ENCODE assay signal across 13 cellular contexts in the genomic region with DNA sequence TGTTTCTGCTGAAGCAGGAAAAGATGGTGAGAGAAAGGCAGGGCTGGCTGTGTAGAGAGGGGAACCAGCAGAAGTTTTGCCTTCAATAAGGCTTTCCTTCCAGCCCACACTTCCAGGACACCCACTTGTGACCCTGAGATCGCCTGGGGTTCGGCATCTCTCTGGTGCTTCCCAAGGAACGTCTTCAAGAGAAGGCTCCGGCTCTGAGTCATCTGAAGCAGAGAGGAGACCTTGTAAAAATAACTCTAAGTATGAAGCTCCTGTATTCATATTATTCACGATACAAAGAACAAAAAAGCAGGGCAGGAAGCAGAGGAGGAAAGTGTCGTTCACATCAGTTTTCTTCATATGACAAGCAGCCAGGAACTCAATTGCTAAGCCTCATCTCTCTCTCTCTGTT.
DNase-seq lines count a peak whose midpoint lies in the region; ATAC-seq and TF ChIP-seq lines count a peak whose summit lies in the region.
"Had no signal": no experiment of that assay in that cellular context is flagged by ENCODE, and none has a peak within 500 bp of the region (broad histone marks: within the 10 kb centered on the region; RNA-seq: fewer than 3 reads in every experiment).

No MANE protein-coding gene starts in this region.

- CTCF ChIA-PET in activated naive CD4-positive, alpha-beta T cell treated with anti-CD3 and anti-CD28 coated beads for 36 hours (lab: Charles Lee), result no interaction called here
- CTCF ChIA-PET in activated naive CD4-positive, alpha-beta T cell treated with anti-CD3 and anti-CD28 coated beads, Interleukin-2, amount 10 ng/mL, durations not matched to agents 7 days and 5 days (lab: Charles Lee), result interaction anchor here (1.2 to 1.9 kb wide), 2 partner anchors 8 to 10 kb away, joined by 4 read pairs; no protein-coding TSS in a partner anchor
- CTCF ChIA-PET in WTC11 (lab: Charles Lee), result interaction anchor here (1.0 to 2.4 kb wide), 2 partner anchors 9 to 234 kb away, joined by 4 to 8 read pairs; no protein-coding TSS in a partner anchor

- H3K9me3 Mint-ChIP-seq in activated naive CD4-positive, alpha-beta T cell treated with anti-CD3 and anti-CD28 coated beads for 36 hours, result no peaks in the 10 kb centered on the region
- no peaks in the 10 kb centered on the region for H3K9me3 Mint-ChIP-seq in activated naive CD4-positive, alpha-beta T cell treated with anti-CD3 and anti-CD28 coated beads, Interleukin-2, amount 10 ng/mL, durations not matched to agents 7 days and 5 days
- peaks cover 2% of the 10 kb centered on the region; the same call in 1 of the 2 replicates for H3K9me3 Mint-ChIP-seq in WTC11
- H3K9me3 Mint-ChIP-seq: activated naive CD8-positive, alpha-beta T cell treated with anti-CD3 and anti-CD28 coated beads for 36 hours; memory B cell had no signal

- intact Hi-C loops in activated naive CD4-positive, alpha-beta T cell treated with anti-CD3 and anti-CD28 coated beads for 36 hours (cut with micrococcal nuclease), result loop anchor here (2.0 kb wide), 1 partner anchor 26 kb away; no protein-coding TSS in a partner anchor
- intact Hi-C loops in head of caudate nucleus (cut with DNase I), result no loop called here

- H3K4me1 Mint-ChIP-seq in activated naive CD4-positive, alpha-beta T cell treated with anti-CD3 and anti-CD28 coated beads for 36 hours (ENCODE audit: low read depth), result peaks cover 47% of the 10 kb centered on the region
- H3K4me1 Mint-ChIP-seq in activated naive CD4-positive, alpha-beta T cell treated with anti-CD3 and anti-CD28 coated beads, Interleukin-2, amount 10 ng/mL, durations not matched to agents 7 days and 5 days, result peaks cover 5% of the 10 kb centered on the region
- H3K4me1 Mint-ChIP-seq in WTC11, result peaks cover 40% of the 10 kb centered on the region

- ATAC-seq in WTC11, result no peak
- ATAC-seq in HG02840 (IDR thresholded peaks at IDR 0.05; ENCODE audit: low FRiP score, unreplicated experiment), result no peak

- no peak overlapping the region for H3K9ac ChIP-seq in subcutaneous abdominal adipose tissue (ENCODE audit: low read length in 5 of 5)

- H3K27ac Mint-ChIP-seq in activated naive CD4-positive, alpha-beta T cell treated with anti-CD3 and anti-CD28 coated beads for 36 hours, result peak overlapping the region; percentile 25
- no peak overlapping the region for H3K27ac Mint-ChIP-seq in activated naive CD4-positive, alpha-beta T cell treated with anti-CD3 and anti-CD28 coated beads, Interleukin-2, amount 10 ng/mL, durations not matched to agents 7 days and 5 days
- peak overlapping the region; percentile 17; the same call in 1 of the 2 replicates for H3K27ac Mint-ChIP-seq in WTC11
- H3K27ac Mint-ChIP-seq: activated naive CD8-positive, alpha-beta T cell treated with anti-CD3 and anti-CD28 coated beads for 36 hours; memory B cell had no signal

- no peak overlapping the region for H3K4me3 ChIP-seq in subcutaneous abdominal adipose tissue (ENCODE audit: low read depth in 1 of 5, low read length in 5 of 5)
- H3K4me3 ChIP-seq in HAP-1, result no peak overlapping the region

- DNase-seq in activated naive CD4-positive, alpha-beta T cell treated with anti-CD3 and anti-CD28 coated beads for 36 hours, result peak; percentile 38
- DNase-seq in activated naive CD4-positive, alpha-beta T cell treated with anti-CD3 and anti-CD28 coated beads, Interleukin-2, amount 10 ng/mL, durations not matched to agents 7 days and 5 days, result no peak
- DNase-seq in WTC11 (ENCODE audit: low spot score), result no peak
- DNase-seq in head of caudate nucleus, result peak; percentile 17 to 91 (median 62)
- no peak for DNase-seq in HAP-1 (ENCODE audit: low spot score in 2 of 2)
- DNase-seq in DMS 273 treated with DMSO at 0.1 percent for 48 hours (lab: John Stamatoyannopoulos, UW), result no peak
- DNase-seq: activated naive CD8-positive, alpha-beta T cell treated with anti-CD3 and anti-CD28 coated beads for 36 hours; AML-193; NCI-H69; T1000 had no signal

- POLR2A ChIA-PET in WTC11 (lab: Charles Lee), result no interaction called here

- in situ Hi-C loops in HAP-1 (cut with MboI; ENCODE audit: low sequenced_read_pairs), result no loop called here

- H3K27ac ChIP-seq in subcutaneous abdominal adipose tissue (ENCODE audit: low read depth, low read length), result peak overlapping the region; percentile 30

- H3K4me1 ChIP-seq in subcutaneous abdominal adipose tissue (ENCODE audit: control insufficient read depth in 5 of 5, insufficient read depth in 5 of 5, low read length in 5 of 5) (peaks cover 2 to 45% (median 24%) of the 10 kb centered on the region in 5 donors), HAP-1 (peaks cover 19% of the 10 kb centered on the region)

- no peaks in the 10 kb centered on the region for H3K9me3 ChIP-seq in subcutaneous abdominal adipose tissue (ENCODE audit: control insufficient read depth in 5 of 5, low read length in 5 of 5)
- H3K9me3 ChIP-seq in HAP-1, result no peaks in the 10 kb centered on the region

- H3K27me3 Mint-ChIP-seq in activated naive CD4-positive, alpha-beta T cell treated with anti-CD3 and anti-CD28 coated beads for 36 hours (ENCODE audit: low read depth), result no peaks in the 10 kb centered on the region
- H3K27me3 Mint-ChIP-seq in activated naive CD4-positive, alpha-beta T cell treated with anti-CD3 and anti-CD28 coated beads, Interleukin-2, amount 10 ng/mL, durations not matched to agents 7 days and 5 days, result no peaks in the 10 kb centered on the region
- H3K27me3 Mint-ChIP-seq in WTC11 (ENCODE audit: low read depth), result no peaks in the 10 kb centered on the region
- H3K27me3 Mint-ChIP-seq: activated naive CD8-positive, alpha-beta T cell treated with anti-CD3 and anti-CD28 coated beads for 36 hours; memory B cell had no signal

- no peak overlapping the region for H3K4me3 Mint-ChIP-seq in activated naive CD4-positive, alpha-beta T cell treated with anti-CD3 and anti-CD28 coated beads for 36 hours
- no peak overlapping the region for H3K4me3 Mint-ChIP-seq in activated naive CD4-positive, alpha-beta T cell treated with anti-CD3 and anti-CD28 coated beads, Interleukin-2, amount 10 ng/mL, durations not matched to agents 7 days and 5 days
- H3K4me3 Mint-ChIP-seq in WTC11, result no peak overlapping the region
- H3K4me3 Mint-ChIP-seq: activated naive CD8-positive, alpha-beta T cell treated with anti-CD3 and anti-CD28 coated beads for 36 hours; memory B cell had no signal

- H3K27me3 ChIP-seq in subcutaneous abdominal adipose tissue (ENCODE audit: control insufficient read depth in 5 of 5, insufficient read depth in 4 of 5, low read length in 5 of 5), result no peaks in the 10 kb centered on the region
- H3K27me3 ChIP-seq in HAP-1 (ENCODE audit: low read depth), result no peaks in the 10 kb centered on the region

- H3K36me3 Mint-ChIP-seq in activated naive CD4-positive, alpha-beta T cell treated with anti-CD3 and anti-CD28 coated beads for 36 hours (ENCODE audit: low read depth), result no peaks in the 10 kb centered on the region
- H3K36me3 Mint-ChIP-seq in activated naive CD4-positive, alpha-beta T cell treated with anti-CD3 and anti-CD28 coated beads, Interleukin-2, amount 10 ng/mL, durations not matched to agents 7 days and 5 days, result no peaks in the 10 kb centered on the region
- no peaks in the 10 kb centered on the region for H3K36me3 Mint-ChIP-seq in WTC11
- H3K36me3 Mint-ChIP-seq: activated naive CD8-positive, alpha-beta T cell treated with anti-CD3 and anti-CD28 coated beads for 36 hours had no signal

- TF ChIP-seq CTCF in WTC11 (IDR thresholded peaks at IDR 0.05), result no peak

- H3K36me3 ChIP-seq in subcutaneous abdominal adipose tissue (ENCODE audit: control insufficient read depth in 5 of 5, insufficient read depth in 5 of 5, low read length in 5 of 5) (no peaks in the 10 kb centered on the region), HAP-1 (replicated peaks) (no peaks in the 10 kb centered on the region)

TF ChIP-seq in WTC11, 78 proteins besides CTCF, POLR2A, EP300 and RAD21 (continues in another document):
- TF ChIP-seq TEAD4 (CRISPR knock-in tag; IDR thresholded peaks at IDR 0.05) (no peak), MXD4 (CRISPR knock-in tag; IDR thresholded peaks at IDR 0.05; ENCODE audit: borderline replicate concordance) (no peak), SMAD4 (CRISPR knock-in tag; IDR thresholded peaks at IDR 0.05) (no peak), ARID4B (CRISPR knock-in tag; IDR thresholded peaks at IDR 0.05; ENCODE audit: borderline replicate concordance) (no peak), PRRX2 (CRISPR knock-in tag; IDR thresholded peaks at IDR 0.05) (no peak), ZNF121 (CRISPR knock-in tag; IDR thresholded peaks at IDR 0.05) (no peak), ZNF219 (CRISPR knock-in tag; IDR thresholded peaks at IDR 0.05; ENCODE audit: borderline replicate concordance) (no peak), ZNF416 (CRISPR knock-in tag; IDR thresholded peaks at IDR 0.05) (no peak), NR2C2 (CRISPR knock-in tag; IDR thresholded peaks at IDR 0.05) (no peak), ZNF232 (CRISPR knock-in tag; IDR thresholded peaks at IDR 0.05) (no peak)

Comparison
In these comparisons a context has a peak if more than half of its experiments do, and no peak if none do; other contexts are left out.
1. DNase-seq: peak in activated naive CD4-positive, alpha-beta T cell treated with anti-CD3 and anti-CD28 coated beads for 36 hours (single experiment) and head of caudate nucleus (42 of 42); none in activated naive CD4-positive, alpha-beta T cell treated with anti-CD3 and anti-CD28 coated beads, Interleukin-2, amount 10 ng/mL, durations not matched to agents 7 days and 5 days (single experiment), WTC11 (single experiment), HAP-1 (0 of 2) and DMS 273 treated with DMSO at 0.1 percent for 48 hours (single experiment).